26 cellular contexts compared by ENCODE assay signal in genomic region chr17:80499536-80499935, GRCh38. TPM values are rescaled to one million over a fixed set of nuclear protein-coding genes. Genes with fewer than 3 reads are reported as not detected.
"Had no signal": no experiment of that assay in that cellular context is flagged by ENCODE, and none has a peak within 500 bp of the region (broad histone marks: within the 10 kb centered on the region; RNA-seq: fewer than 3 reads in every experiment).

No MANE protein-coding gene starts in this region.

- H3K36me3 Mint-ChIP-seq: activated naive CD4-positive, alpha-beta T cell treated with anti-CD3 and anti-CD28 coated beads, Interleukin-2, amount 50 U/mL, for 72 hours; stimulated activated memory B cell treated with anti-CD40 and anti-IgM and Interleukin-4, amounts not matched to agents 10 μg/mL and 1 μg/mL and 100 μg/mL, for 72 hours had no signal

- H3K27ac Mint-ChIP-seq: activated naive CD4-positive, alpha-beta T cell treated with anti-CD3 and anti-CD28 coated beads, Interleukin-2, amount 50 U/mL, for 72 hours; activated T-cell treated with anti-CD3 and anti-CD28 coated beads, Interleukin-2, amount 50 U/mL, for 72 hours; dendritic cell treated with granulocyte-macrophage colony-stimulating factor and Interleukin-4, amounts not matched to agents 40 ng/mL and 50 ng/mL, for 4 days; endodermal cell; progenitor cell of endocrine pancreas; stimulated activated memory B cell treated with anti-CD40 and anti-IgM and Interleukin-4, amounts not matched to agents 10 μg/mL and 1 μg/mL and 100 μg/mL, for 72 hours; stimulated activated naive CD8-positive, alpha-beta T cell treated with anti-CD3 and anti-CD28 coated beads, Interleukin-15, amount 100 ng/mL, for 72 hours had no signal

- H3K9me3 ChIP-seq: breast epithelium, esophagus muscularis mucosa, mucosa of descending colon, ovary, sigmoid colon, thyroid gland, upper lobe of right lung had no signal

- H3K4me3 Mint-ChIP-seq: activated T-cell treated with anti-CD3 and anti-CD28 coated beads, Interleukin-2, amount 50 U/mL, for 72 hours; dendritic cell treated with granulocyte-macrophage colony-stimulating factor and Interleukin-4, amounts not matched to agents 40 ng/mL and 50 ng/mL, for 4 days; endodermal cell; stimulated activated memory B cell treated with anti-CD40 and anti-IgM and Interleukin-4, amounts not matched to agents 10 μg/mL and 1 μg/mL and 100 μg/mL, for 72 hours; stimulated activated naive CD8-positive, alpha-beta T cell treated with anti-CD3 and anti-CD28 coated beads, Interleukin-15, amount 100 ng/mL, for 72 hours had no signal

- H3K36me3 ChIP-seq: breast epithelium, esophagus muscularis mucosa, ovary, sigmoid colon, thyroid gland, upper lobe of right lung had no signal

- FAIRE-seq: islet of Langerhans, small intestine had no signal

- H3K4me3 ChIP-seq: breast epithelium, esophagus muscularis mucosa, mucosa of descending colon, ovary, sigmoid colon, thyroid gland, upper lobe of right lung had no signal

- ATAC-seq: activated naive CD4-positive, alpha-beta T cell treated with anti-CD3 and anti-CD28 coated beads, Interleukin-2, amount 50 U/mL, for 72 hours; activated T-cell treated with anti-CD3 and anti-CD28 coated beads, Interleukin-2, amount 50 U/mL, for 72 hours; foreskin keratinocyte; left ventricle myocardium superior; mucosa of descending colon; stimulated activated memory B cell treated with anti-CD40 and anti-IgM and Interleukin-4, amounts not matched to agents 10 μg/mL and 1 μg/mL and 100 μg/mL, for 72 hours; stimulated activated naive CD8-positive, alpha-beta T cell treated with anti-CD3 and anti-CD28 coated beads, Interleukin-15, amount 100 ng/mL, for 72 hours; upper lobe of right lung had no signal

- H3K27ac ChIP-seq: esophagus muscularis mucosa, foreskin keratinocyte, ovary, thyroid gland, upper lobe of right lung had no signal

- H3K27me3 ChIP-seq: ovary, sigmoid colon, thyroid gland had no signal

- DNase-seq: activated CD4-positive, alpha-beta T cell treated with anti-CD3 and anti-CD28 coated beads for 4 hours; activated CD4-positive, alpha-beta T cell treated with anti-CD3 and anti-CD28 coated beads, Interleukin-2, amount 50 U/mL, for 4 hours; activated naive CD4-positive, alpha-beta T cell; activated T-cell treated with anti-CD3 and anti-CD28 coated beads for 4 hours; activated T-cell treated with anti-CD3 and anti-CD28 coated beads, Interleukin-2, amount 50 U/mL, for 72 hours; central memory CD4-positive, alpha-beta T cell; endodermal cell; foreskin keratinocyte; left ventricle myocardium superior; mucosa of descending colon; ovary; sigmoid colon; small intestine; stimulated activated CD4-positive, alpha-beta T cell treated with anti-CD3 and anti-CD28 coated beads, Interleukin-4, amount 100 ng/mL, for 24 hours; stimulated activated CD8-positive, alpha-beta memory T cell treated with anti-CD3 and anti-CD28 coated beads, Interleukin-4, amount 100 ng/mL, for 48 hours; stimulated activated naive CD8-positive, alpha-beta T cell treated with anti-CD3 and anti-CD28 coated beads, Interleukin-15, amount 100 ng/mL, for 72 hours; thyroid gland; upper lobe of right lung had no signal

- H3K4me1 ChIP-seq: breast epithelium, thyroid gland, upper lobe of right lung had no signal

- H3K9me3 Mint-ChIP-seq: dendritic cell treated with granulocyte-macrophage colony-stimulating factor and Interleukin-4, amounts not matched to agents 40 ng/mL and 50 ng/mL, for 4 days; endodermal cell; stimulated activated naive CD8-positive, alpha-beta T cell treated with anti-CD3 and anti-CD28 coated beads, Interleukin-15, amount 100 ng/mL, for 72 hours had no signal

RNA-seq across cellular contexts. Expression of gene NPTX1, which starts 23.1 kb away (rescaled TPM):
- total RNA-seq: left ventricle myocardium superior, mesenteric fat pad, progenitor cell of endocrine pancreas had no signal
- polyA plus RNA-seq: foreskin keratinocyte had no signal
